ENCODE assay signal across 8 cellular contexts in the genomic region with DNA sequence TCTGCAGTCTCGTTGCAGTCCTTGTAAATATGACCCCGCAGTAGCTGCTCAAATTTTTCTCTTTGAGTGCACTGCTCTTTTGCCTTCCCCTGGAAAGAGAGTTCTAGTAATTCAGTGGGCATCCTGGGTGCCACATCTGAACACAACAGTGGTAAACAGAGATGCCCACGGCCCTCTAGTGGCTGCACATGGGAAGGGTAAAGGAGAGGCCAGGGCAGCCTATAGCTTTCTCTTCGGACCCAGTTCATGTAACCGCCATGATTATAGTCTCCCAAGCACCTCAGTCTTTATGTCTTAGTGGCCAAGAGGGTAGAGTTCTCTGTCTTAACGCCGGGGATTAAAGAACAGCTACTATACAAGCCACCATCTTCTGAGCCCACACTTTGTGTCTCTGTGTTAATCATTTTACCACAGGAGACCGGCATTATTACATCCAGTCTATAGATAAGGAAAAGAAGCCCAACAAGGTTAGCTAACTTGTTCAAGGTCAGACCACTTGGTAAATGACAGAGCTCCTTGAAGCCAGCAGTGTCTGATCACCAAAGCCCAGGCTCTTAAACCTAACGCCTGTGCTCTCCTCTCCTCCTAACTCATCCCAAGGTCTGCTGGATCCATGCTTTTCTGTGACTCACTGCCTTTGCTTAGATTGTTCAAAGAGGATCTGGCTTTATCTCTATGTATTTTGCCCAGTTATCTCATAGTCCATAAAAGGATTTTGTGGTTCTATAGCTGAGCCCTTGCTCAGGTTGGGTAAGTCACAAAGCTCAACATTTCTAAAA.
DNase-seq lines count a peak whose midpoint lies in the region; ATAC-seq and TF ChIP-seq lines count a peak whose summit lies in the region.

No MANE protein-coding gene starts in this region.

- no peaks in the 10 kb centered on the region for H3K4me1 ChIP-seq in CD4-positive, alpha-beta memory T cell (ENCODE audit: insufficient read depth, low read length)
- H3K4me1 ChIP-seq in PC-3 (ENCODE audit: insufficient read depth, low read length) = no peaks in the 10 kb centered on the region

- H3K9me3 ChIP-seq in CD4-positive, alpha-beta memory T cell (ENCODE audit: control insufficient read depth in 1 of 2, low read length in 2 of 2) = no peaks in the 10 kb centered on the region
- H3K9me3 ChIP-seq in PC-3 (ENCODE audit: low read length) = no peaks in the 10 kb centered on the region

- BruUV-seq in PC-3 (replicated peaks; lab: Mats Ljungman, UMichigan) = no TSS peak

- peaks cover 0 to 2% of the 10 kb centered on the region in 2 donors for H3K27me3 Mint-ChIP-seq in CD4-positive, alpha-beta memory T cell
- peaks cover 3% of the 10 kb centered on the region for H3K27me3 Mint-ChIP-seq in activated naive CD8-positive, alpha-beta T cell treated with anti-CD3 and anti-CD28 coated beads, Interleukin-2, amount 10 ng/mL, durations not matched to agents 7 days and 5 days

- H3K27ac ChIP-seq in CD4-positive, alpha-beta memory T cell (ENCODE audit: low read depth, low read length) = no peak overlapping the region
- no peak overlapping the region for H3K27ac ChIP-seq in PC-3 (ENCODE audit: low read length)

- CTCF ChIA-PET in CD4-positive, alpha-beta memory T cell (lab: Charles Lee; ENCODE audit: partially characterized antibody) = interaction anchor here (0.7 to 2.4 kb wide), 16 partner anchors 9 to 243 kb away, joined by 3 to 54 read pairs (median 4); a partner anchor contains a TSS
- CTCF ChIA-PET in PC-3 (lab: Charles Lee) = interaction anchor here (0.6 to 1.5 kb wide), 2 partner anchors 183 to 244 kb away, joined by 3 to 4 read pairs; no protein-coding TSS in a partner anchor

- TF ChIP-seq CTCF in PC-3 (conservative IDR thresholded peaks at IDR 0.05; ENCODE audit: low read depth, low read length) = peak; percentile 94

- no peak overlapping the region for H3K4me3 ChIP-seq in CD4-positive, alpha-beta memory T cell (ENCODE audit: low read length in 2 of 2)
- H3K4me3 ChIP-seq in PC-3 (ENCODE audit: low read length) = no peak overlapping the region

- intact Hi-C loops in CD4-positive, alpha-beta memory T cell (cut with micrococcal nuclease) = loop anchor here (1.0 to 2.0 kb wide), 2 partner anchors 41 to 82 kb away; a partner anchor contains a TSS
- intact Hi-C loops in PC-3 (cut with micrococcal nuclease) = loop anchor here (1.0 kb wide), 2 partner anchors 184 to 333 kb away; no protein-coding TSS in a partner anchor

- no peaks in the 10 kb centered on the region for H3K4me1 Mint-ChIP-seq in CD4-positive, alpha-beta memory T cell
- peaks cover 2% of the 10 kb centered on the region for H3K4me1 Mint-ChIP-seq in activated naive CD8-positive, alpha-beta T cell treated with anti-CD3 and anti-CD28 coated beads, Interleukin-2, amount 10 ng/mL, durations not matched to agents 7 days and 5 days

- no peaks in the 10 kb centered on the region for H4K20me1 ChIP-seq in PC-3 (ENCODE audit: low read length)

- H3K79me2 ChIP-seq in PC-3 (ENCODE audit: low read length) = no peaks in the 10 kb centered on the region

- H3K36me3 Mint-ChIP-seq in CD4-positive, alpha-beta memory T cell = peaks cover 2 to 5% of the 10 kb centered on the region in 2 donors
- H3K36me3 Mint-ChIP-seq in activated naive CD8-positive, alpha-beta T cell treated with anti-CD3 and anti-CD28 coated beads, Interleukin-2, amount 10 ng/mL, durations not matched to agents 7 days and 5 days = no peaks in the 10 kb centered on the region

- no peak overlapping the region for H3K9ac ChIP-seq in PC-3 (ENCODE audit: low read length)

- H3K27ac Mint-ChIP-seq in CD4-positive, alpha-beta memory T cell = no peak overlapping the region
- no peak overlapping the region for H3K27ac Mint-ChIP-seq in activated naive CD8-positive, alpha-beta T cell treated with anti-CD3 and anti-CD28 coated beads, Interleukin-2, amount 10 ng/mL, durations not matched to agents 7 days and 5 days

- no peaks in the 10 kb centered on the region for H3F3A ChIP-seq in PC-3 (ENCODE audit: low read length, unreplicated experiment)

- peak; percentile 22 to 49 (median 24) for DNase-seq in CD4-positive, alpha-beta memory T cell
- peak; percentile 73 for DNase-seq in PC-3
- peak; percentile 52 for DNase-seq in activated naive CD8-positive, alpha-beta T cell treated with anti-CD3 and anti-CD28 coated beads, Interleukin-2, amount 10 ng/mL, durations not matched to agents 7 days and 5 days
- peak; percentile 12 for DNase-seq in iris pigment epithelial cell (ENCODE audit: low read depth)
- DNase-seq in stimulated activated CD8-positive, alpha-beta memory T cell treated with anti-CD3 and anti-CD28 coated beads, Interleukin-4, amount 100 ng/mL, for 48 hours = peak; percentile 63
- no peak for DNase-seq in KG1 (lab: John Stamatoyannopoulos, UW)

- POLR2A ChIA-PET in CD4-positive, alpha-beta memory T cell (lab: Charles Lee; ENCODE audit: partially characterized antibody) = no interaction called here
- POLR2A ChIA-PET in PC-3 (lab: Charles Lee; ENCODE audit: unreplicated experiment) = no interaction called here
- POLR2A ChIA-PET in activated naive CD8-positive, alpha-beta T cell treated with anti-CD3 and anti-CD28 coated beads, Interleukin-2, amount 10 ng/mL, durations not matched to agents 7 days and 5 days (lab: Charles Lee) = no interaction called here

- no peaks in the 10 kb centered on the region for H3K36me3 ChIP-seq in CD4-positive, alpha-beta memory T cell (ENCODE audit: insufficient read depth, low read length)
- H3K36me3 ChIP-seq in PC-3 (ENCODE audit: low read depth, low read length) = no peaks in the 10 kb centered on the region

- H3K27me3 ChIP-seq in CD4-positive, alpha-beta memory T cell (ENCODE audit: insufficient read depth, low read length) = no peaks in the 10 kb centered on the region
- peaks cover 25% of the 10 kb centered on the region for H3K27me3 ChIP-seq in PC-3 (ENCODE audit: low read length)

- peaks cover 0 to 4% (median under 1%) of the 10 kb centered on the region in 8 donors for H3K9me3 Mint-ChIP-seq in CD4-positive, alpha-beta memory T cell
- H3K9me3 Mint-ChIP-seq in activated naive CD8-positive, alpha-beta T cell treated with anti-CD3 and anti-CD28 coated beads, Interleukin-2, amount 10 ng/mL, durations not matched to agents 7 days and 5 days = no peaks in the 10 kb centered on the region

- no peak overlapping the region for H3K4me2 ChIP-seq in PC-3 (ENCODE audit: low read length)

- H3K4me3 Mint-ChIP-seq in CD4-positive, alpha-beta memory T cell = no peak overlapping the region
- H3K4me3 Mint-ChIP-seq in activated naive CD8-positive, alpha-beta T cell treated with anti-CD3 and anti-CD28 coated beads, Interleukin-2, amount 10 ng/mL, durations not matched to agents 7 days and 5 days = no peak overlapping the region

- H3K9me2 ChIP-seq in PC-3 (replicated peaks; ENCODE audit: low read length) = no peaks in the 10 kb centered on the region

- no peak overlapping the region for H2AFZ ChIP-seq in PC-3 (ENCODE audit: low read length)

- peak; percentile 65 for ATAC-seq in GM19328 (IDR thresholded peaks at IDR 0.05; ENCODE audit: unreplicated experiment)
- ATAC-seq in HG03460 (IDR thresholded peaks at IDR 0.05; ENCODE audit: unreplicated experiment) = peak; percentile 88
- ATAC-seq in PC-3 = peak; percentile 97
- peak; percentile 94 for ATAC-seq in activated naive CD8-positive, alpha-beta T cell treated with anti-CD3 and anti-CD28 coated beads, Interleukin-2, amount 10 ng/mL, durations not matched to agents 7 days and 5 days (ENCODE audit: low read depth)
